Comparison of ENCODE assay signal across 8 cellular contexts in genomic region chr14:69242311-69243224, GRCh38. TPM values are rescaled to one million over a fixed set of nuclear protein-coding genes. Genes with fewer than 3 reads are reported as not detected.
DNase-seq lines count a peak whose midpoint lies in the region; ATAC-seq and TF ChIP-seq lines count a peak whose summit lies in the region.

No MANE protein-coding gene starts in this region.

- TF ChIP-seq POLR2A in adrenal gland (IDR thresholded peaks at IDR 0.05): no peak

- intact Hi-C loops in adrenal gland (cut with DNase I): loop anchor here (2.0 to 5.0 kb wide), 4 partner anchors 115 to 220 kb away; no protein-coding TSS in a partner anchor
- intact Hi-C loops in left ventricle myocardium inferior (cut with micrococcal nuclease): loop anchor here (2.0 to 10.0 kb wide), 2 partner anchors 112 to 218 kb away; no protein-coding TSS in a partner anchor

- H3K9me3 ChIP-seq in adrenal gland (replicated peaks in 1 of 3) (no peaks in the 10 kb centered on the region), left ventricle myocardium inferior (replicated peaks) (no peaks in the 10 kb centered on the region)

- DNase-seq in DMS79 treated with DMSO at 0.1 percent for 48 hours (lab: John Stamatoyannopoulos, UW): peak; percentile 92
- DNase-seq in Jurkat, Clone E6-1 (ENCODE audit: low read depth, low spot score): peak; percentile 57
- DNase-seq in RPMI7951 (ENCODE audit: low read depth): peak; percentile 59
- peak; percentile 63 to 92 (median 74) for DNase-seq in adrenal gland
- DNase-seq in left ventricle myocardium inferior: no peak
- peak; percentile 69 for DNase-seq in retina

- no peak overlapping the region for H3K4me3 ChIP-seq in Jurkat, Clone E6-1 (ENCODE audit: low read length)
- H3K4me3 ChIP-seq in adrenal gland (no peak overlapping the region), left ventricle myocardium inferior (no peak overlapping the region)

- TF ChIP-seq CTCF in adrenal gland (IDR thresholded peaks at IDR 0.05) (peak; percentile 65 to 93 (median 85)), left ventricle myocardium inferior (IDR thresholded peaks at IDR 0.05; ENCODE audit: borderline replicate concordance) (peak; percentile 86)

- peaks cover 0 to 32% of the 10 kb centered on the region in 2 donors for H3K36me3 ChIP-seq in adrenal gland (replicated peaks in 1 of 2)
- H3K36me3 ChIP-seq in left ventricle myocardium inferior: peaks cover 41% of the 10 kb centered on the region

- ATAC-seq in HG02759 (IDR thresholded peaks at IDR 0.05; ENCODE audit: unreplicated experiment): no peak
- no peak for ATAC-seq in GM19395 (IDR thresholded peaks at IDR 0.05; ENCODE audit: unreplicated experiment)

- peak overlapping the region in 2 of 5 donors; percentile 13 to 32 for H3K27ac ChIP-seq in adrenal gland
- peak overlapping the region; percentile 25 for H3K27ac ChIP-seq in left ventricle myocardium inferior (replicated peaks)

- H3K27me3 ChIP-seq in adrenal gland (no peaks in the 10 kb centered on the region), left ventricle myocardium inferior (ENCODE audit: low read depth) (no peaks in the 10 kb centered on the region)

- 53 to 55% (median 54%) methylated on average over 10 of the region's 10 CpGs for WGBS in adrenal gland, 4 donors

- H3K4me1 ChIP-seq in adrenal gland (replicated peaks in 1 of 2) (peaks cover 4 to 6% of the 10 kb centered on the region in 2 donors), left ventricle myocardium inferior (peaks cover 26% of the 10 kb centered on the region)

RNA-seq across cellular contexts. Expression of gene GALNT16, which starts 17.4 kb away (rescaled TPM):
- polyA plus RNA-seq in Jurkat, Clone E6-1 (2012; ENCODE audit: insufficient read depth, insufficient read length): not detected
- 0.10 and 0.12 TPM in 2 replicates for total RNA-seq in RPMI7951 (2014; rRNA removed; shearing (Covaris generic))
- total RNA-seq in adrenal gland (10 to 100 TPM; 10.9 to 38.1 (median 23.4) TPM), left ventricle myocardium inferior (70.5 TPM)
- 10 to 100 TPM in 1 of 3 donors, 1 to 10 TPM in 2; 7.7 to 16.3 (median 8.4) TPM for polyA plus RNA-seq in adrenal gland

RNA-seq across cellular contexts. Expression of gene EXD2, which starts 51.3 kb away (rescaled TPM):
- 6.0 TPM for polyA plus RNA-seq in Jurkat, Clone E6-1 (2012; ENCODE audit: insufficient read depth, insufficient read length)
- 12.2 and 15.6 TPM in 2 replicates for total RNA-seq in RPMI7951 (2014; rRNA removed; shearing (Covaris generic))
- total RNA-seq in adrenal gland: 10 to 100 TPM; 11.2 to 23.0 (median 16.7) TPM
- 10 to 100 TPM in 1 of 3 donors, 1 to 10 TPM in 2; 6.4 to 13.0 (median 9.0) TPM for polyA plus RNA-seq in adrenal gland
- total RNA-seq in left ventricle myocardium inferior: 16.5 TPM

Comparison
In these comparisons a context has a peak if more than half of its experiments do, and no peak if none do; other contexts are left out.
1. RNA of gene GALNT16, which starts 17.4 kb away (total RNA-seq): 70.5 TPM in left ventricle myocardium inferior (single experiment) and 10.9 to 38.1 TPM in adrenal gland; 0.10 to 0.12 TPM in RPMI7951; every median in the first group is over 10 times any median in the second.